Comparison of ENCODE assay signal across 8 cellular contexts in the genomic region with DNA sequence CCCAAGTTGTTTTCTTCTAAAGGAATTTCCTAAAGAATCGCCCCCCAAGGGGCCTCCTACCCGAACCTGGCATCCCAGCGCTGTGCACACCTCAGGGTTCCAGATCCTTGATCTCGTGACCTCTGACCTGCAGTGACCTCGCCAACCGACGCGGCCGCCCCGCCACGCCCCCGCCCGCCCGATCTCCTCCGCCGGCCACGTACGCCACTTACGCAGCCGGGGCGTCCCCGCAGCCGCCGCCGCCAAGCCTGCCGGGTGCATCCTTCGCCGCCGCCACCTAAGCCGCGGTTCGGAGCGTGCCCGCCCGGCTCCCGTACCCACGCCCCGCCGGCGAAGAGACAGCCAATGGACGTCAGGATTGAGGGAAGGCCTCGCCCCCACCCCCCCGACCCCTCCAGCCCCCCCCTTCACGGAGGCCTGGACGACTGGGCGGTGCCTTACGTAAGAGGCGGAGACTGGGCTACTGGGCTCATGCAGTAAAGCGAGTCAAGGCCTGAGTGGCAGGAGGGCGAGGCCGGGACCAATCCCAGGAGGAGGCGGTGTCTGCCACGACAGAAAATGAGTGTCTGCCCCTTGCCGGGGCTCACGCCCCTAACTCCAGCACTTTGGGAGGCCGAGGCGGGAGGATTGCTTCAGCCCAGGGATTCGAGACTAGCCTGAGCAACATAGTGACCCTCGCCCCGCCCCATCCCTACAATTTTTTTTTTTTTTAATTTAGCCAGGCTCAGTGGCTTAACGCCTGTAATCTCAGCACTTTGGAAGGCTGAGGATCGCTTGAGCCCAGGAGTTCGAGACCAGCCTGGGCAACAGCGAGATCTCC.
DNase-seq lines count a peak whose midpoint lies in the region; ATAC-seq and TF ChIP-seq lines count a peak whose summit lies in the region.

A gene with protein sequence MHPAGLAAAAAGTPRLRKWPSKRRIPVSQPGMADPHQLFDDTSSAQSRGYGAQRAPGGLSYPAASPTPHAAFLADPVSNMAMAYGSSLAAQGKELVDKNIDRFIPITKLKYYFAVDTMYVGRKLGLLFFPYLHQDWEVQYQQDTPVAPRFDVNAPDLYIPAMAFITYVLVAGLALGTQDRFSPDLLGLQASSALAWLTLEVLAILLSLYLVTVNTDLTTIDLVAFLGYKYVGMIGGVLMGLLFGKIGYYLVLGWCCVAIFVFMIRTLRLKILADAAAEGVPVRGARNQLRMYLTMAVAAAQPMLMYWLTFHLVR (minus strand): TSS at position 291 of the 820 bp plus-strand sequence. CDS start 30 bp downstream, at position 261.

- H3K4me3 Mint-ChIP-seq in central memory CD8-positive, alpha-beta T cell = peak within 1 kb of the TSS; percentile 79

- DNase-seq in AML-193 (lab: John Stamatoyannopoulos, UW) = peak; percentile 93 to 95
- DNase-seq in NCI-H446 treated with DMSO at 0.1 percent for 48 hours (lab: John Stamatoyannopoulos, UW) = peak; percentile 98
- peak; percentile 89 to 95 for DNase-seq in central memory CD8-positive, alpha-beta T cell (ENCODE audit: low spot score in 2 of 2)
- peak; percentile 99 for DNase-seq in islet precursor cell
- peak; percentile 91 for DNase-seq in stimulated activated CD4-positive, alpha-beta T cell treated with anti-CD3 and anti-CD28 coated beads, Interleukin-12 subunit alpha, Interleukin-12 subunit beta, amount 100 ng/mL, for 4 hours

- ATAC-seq in HG03378 (IDR thresholded peaks at IDR 0.05; ENCODE audit: unreplicated experiment) = peak; percentile 85
- peak; percentile 90 to 91 for ATAC-seq in activated CD4-positive, CD25-positive, alpha-beta regulatory T cell treated with anti-CD3 and anti-CD28 coated beads, Interleukin-2, amount 50 U/mL, for 24 hours
- ATAC-seq in central memory CD8-positive, alpha-beta T cell (replicated peaks; ENCODE audit: extremely low read depth, poor library complexity, severe bottlenecking) = peak; percentile 88

- peak; percentile 55 for TF ChIP-seq POLR2A in GM19099 (IDR thresholded peaks at IDR 0.05; ENCODE audit: extremely low read depth, insufficient read length, low read depth)

- H3K36me3 Mint-ChIP-seq in central memory CD8-positive, alpha-beta T cell (ENCODE audit: insufficient read depth) = peaks cover 11% of the 10 kb centered on the region

- H3K27ac Mint-ChIP-seq in central memory CD8-positive, alpha-beta T cell (ENCODE audit: low read depth) = peak within 1 kb of the TSS; percentile 91

- H3K27me3 Mint-ChIP-seq in central memory CD8-positive, alpha-beta T cell = no peaks in the 10 kb centered on the region

- H3K9me3 Mint-ChIP-seq in central memory CD8-positive, alpha-beta T cell = no peaks in the 10 kb centered on the region

- peaks cover 45% of the 10 kb centered on the region for H3K4me1 Mint-ChIP-seq in central memory CD8-positive, alpha-beta T cell

Comparison
In these comparisons a context has a peak if more than half of its experiments do, and no peak if none do; other contexts are left out.
1. Peak in every context shown above with its lines: DNase-seq and ATAC-seq.